ENCODE assay signal across 9 cellular contexts in the genomic region with DNA sequence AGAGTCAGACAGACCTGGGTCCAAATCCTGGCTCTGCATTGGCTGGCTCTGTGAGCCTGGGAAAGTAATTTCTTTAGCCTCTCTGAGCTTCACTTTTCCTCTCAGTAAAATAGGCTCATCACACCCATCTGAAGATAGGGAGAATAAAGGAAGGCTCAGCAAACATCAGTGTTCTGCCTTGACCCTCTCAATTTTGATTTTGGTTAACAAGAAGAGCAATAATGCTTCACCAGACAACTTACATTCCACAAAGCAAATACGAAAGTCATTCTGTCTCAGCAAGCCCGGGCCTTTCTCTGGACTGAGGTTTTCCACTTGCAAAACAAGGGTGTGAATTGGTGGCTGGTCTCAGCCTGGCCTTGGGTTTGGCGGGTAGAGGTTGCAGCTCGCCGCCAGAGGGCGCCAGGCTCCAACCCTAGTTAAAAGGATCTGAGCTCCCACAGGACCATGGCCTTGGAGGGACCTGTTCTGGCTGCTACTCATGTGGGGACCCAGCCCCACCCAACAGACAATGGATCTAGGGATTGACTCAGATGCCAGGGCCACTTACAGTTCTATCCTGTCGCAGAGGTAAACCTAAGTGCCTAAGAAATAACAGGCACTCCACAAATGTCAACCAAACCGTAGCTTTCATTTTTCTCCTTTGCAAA. TPM values are rescaled to one million over a fixed set of nuclear protein-coding genes. Genes with fewer than 3 reads are reported as not detected.
A peak's percentile ranks its signal among the peaks of the same experiment; 100 is the strongest.
DNase-seq lines count a peak whose midpoint lies in the region; ATAC-seq, FAIRE-seq and TF ChIP-seq lines count a peak whose summit lies in the region.
"Had no signal": no experiment of that assay in that cellular context is flagged by ENCODE, and none has a peak within 500 bp of the region (broad histone marks: within the 10 kb centered on the region; RNA-seq: fewer than 3 reads in every experiment).

No MANE protein-coding gene starts in this region.

- H3K4me3 ChIP-seq in OCI-LY1 (ENCODE audit: low read depth, low read length, poor library complexity, severe bottlenecking): no peak overlapping the region
- no peak overlapping the region for H3K4me3 ChIP-seq in endothelial cell of umbilical vein (replicated peaks in 1 of 3; ENCODE audit: insufficient read depth in 1 of 3, low read depth in 1 of 3, low read length in 3 of 3)
- no peak overlapping the region for H3K4me3 ChIP-seq in mucosa of descending colon

- intact Hi-C loops in endothelial cell of umbilical vein (cut with micrococcal nuclease) (loop anchor here (1.0 kb wide), 4 partner anchors 51 to 224 kb away; no protein-coding TSS in a partner anchor), mucosa of descending colon (cut with DNase I, micrococcal nuclease) (loop anchor here (2.0 to 10.0 kb wide), 3 partner anchors 51 to 221 kb away; no protein-coding TSS in a partner anchor)

- FAIRE-seq in HTR-8/SVneo (lab: Jason Lieb, UNC) (peak; percentile 92), endothelial cell of umbilical vein (lab: Jason Lieb, UNC) (peak; percentile 95)
- FAIRE-seq: colon had no signal

- H3K4me2 ChIP-seq in OCI-LY1 (ENCODE audit: low read length) (no peak overlapping the region), endothelial cell of umbilical vein (ENCODE audit: insufficient read depth, low read length) (no peak overlapping the region)

- no TSS peak for BruUV-seq in endothelial cell of umbilical vein (replicated peaks; lab: Mats Ljungman, UMichigan)

- H3K27ac ChIP-seq in OCI-LY1 (ENCODE audit: low read depth, low read length, poor library complexity, severe bottlenecking) (no peak overlapping the region), endothelial cell of umbilical vein (ENCODE audit: insufficient read depth, low read depth, low read length) (no peak overlapping the region)

- H3K9me2 ChIP-seq in OCI-LY1 (ENCODE audit: low read depth, low read length): no peaks in the 10 kb centered on the region

- no peak overlapping the region for H2AFZ ChIP-seq in OCI-LY1 (ENCODE audit: low read length)
- no peak overlapping the region for H2AFZ ChIP-seq in endothelial cell of umbilical vein (ENCODE audit: low read depth, low read length)

- H3K36me3 ChIP-seq in OCI-LY1 (ENCODE audit: insufficient read depth, low read length) (no peaks in the 10 kb centered on the region), endothelial cell of umbilical vein (ENCODE audit: control insufficient read depth in 2 of 2, extremely low read depth in 1 of 2, insufficient read depth in 2 of 2, low read length in 2 of 2) (no peaks in the 10 kb centered on the region), mucosa of descending colon (ENCODE audit: low read depth) (no peaks in the 10 kb centered on the region)

- H3K79me2 ChIP-seq in OCI-LY1 (ENCODE audit: insufficient read depth, low read length): no peaks in the 10 kb centered on the region
- no peaks in the 10 kb centered on the region for H3K79me2 ChIP-seq in endothelial cell of umbilical vein (ENCODE audit: control insufficient read depth, insufficient read depth, low read length)

- no peaks in the 10 kb centered on the region for H3K4me1 ChIP-seq in OCI-LY1 (ENCODE audit: insufficient read depth, low read length, severe bottlenecking)
- H3K4me1 ChIP-seq in endothelial cell of umbilical vein (ENCODE audit: control insufficient read depth, extremely low read depth, insufficient read depth, low read length): no peaks in the 10 kb centered on the region
- H3K4me1 ChIP-seq in mucosa of descending colon (ENCODE audit: low read depth): no peaks in the 10 kb centered on the region

- POLR2A ChIA-PET in endothelial cell of umbilical vein (lab: Charles Lee): no interaction called here

- H4K20me1 ChIP-seq in OCI-LY1 (ENCODE audit: insufficient read depth, low read length) (no peaks in the 10 kb centered on the region), endothelial cell of umbilical vein (replicated peaks; ENCODE audit: control insufficient read depth, extremely low read depth, insufficient read depth, low read length) (no peaks in the 10 kb centered on the region)

- TF ChIP-seq CTCF in OCI-LY1 (IDR thresholded peaks at IDR 0.05; ENCODE audit: low read length) (peak; percentile 93), endothelial cell of umbilical vein (IDR thresholded peaks at IDR 0.05; ENCODE audit: extremely low read depth in 1 of 2, insufficient read depth in 1 of 2, low read depth in 1 of 2, low read length in 2 of 2) (peak; percentile 91 to 97), mucosa of descending colon (IDR thresholded peaks at IDR 0.05) (peak; percentile 87)

- H3K9ac ChIP-seq in OCI-LY1 (ENCODE audit: low read length) (no peak overlapping the region), endothelial cell of umbilical vein (replicated peaks; ENCODE audit: extremely low read depth, insufficient read depth, low read length) (no peak overlapping the region)

- H3F3A ChIP-seq in OCI-LY1 (ENCODE audit: insufficient read depth, low read length): no peaks in the 10 kb centered on the region

- H3K27me3 ChIP-seq in OCI-LY1 (ENCODE audit: insufficient read depth, low read length): no peaks in the 10 kb centered on the region; the same call in 1 of the 2 replicates
- H3K27me3 ChIP-seq in endothelial cell of umbilical vein (ENCODE audit: control insufficient read depth in 2 of 2, insufficient read depth in 2 of 2, low read length in 2 of 2): no peaks in the 10 kb centered on the region

- H3K9me1 ChIP-seq in endothelial cell of umbilical vein (replicated peaks; ENCODE audit: control insufficient read depth, extremely low read depth, insufficient read depth, low read length): no peaks in the 10 kb centered on the region

- no peaks in the 10 kb centered on the region for H3K9me3 ChIP-seq in OCI-LY1 (ENCODE audit: low read length)
- no peaks in the 10 kb centered on the region for H3K9me3 ChIP-seq in endothelial cell of umbilical vein (replicated peaks; ENCODE audit: control insufficient read depth, insufficient read depth, low read length)
- no peaks in the 10 kb centered on the region for H3K9me3 ChIP-seq in mucosa of descending colon

- peak; percentile 92 for DNase-seq in DMS53 (lab: John Stamatoyannopoulos, UW)
- peak; percentile 87 for DNase-seq in HTR-8/SVneo (ENCODE audit: insufficient read length, low spot score)
- DNase-seq in activated CD8-positive, alpha-beta memory T cell treated with anti-CD3 and anti-CD28 coated beads, Interleukin-2, amount 50 U/mL, for 24 hours (ENCODE audit: extremely low read depth): peak; percentile 57
- peak; percentile 69 for DNase-seq in endothelial cell of umbilical vein (ENCODE audit: low read depth, low spot score)
- peak; percentile 76 to 88 (median 85) for DNase-seq in mucosa of descending colon
- peak; percentile 53 to 57 for DNase-seq in stimulated activated CD8-positive, alpha-beta memory T cell treated with anti-CD3 and anti-CD28 coated beads, Interleukin-4, amount 100 ng/mL, for 4 hours (ENCODE audit: low read depth in 2 of 2, low spot score in 1 of 2)

- TF ChIP-seq POLR2A in endothelial cell of umbilical vein (IDR thresholded peaks at IDR 0.05; ENCODE audit: low read depth, low read length): no peak

- ATAC-seq in mucosa of descending colon: peak; percentile 93
- ATAC-seq in GM21576 (IDR thresholded peaks at IDR 0.05; ENCODE audit: unreplicated experiment): no peak

- CTCF ChIA-PET in endothelial cell of umbilical vein (lab: Charles Lee): interaction anchor here (0.6 to 3.4 kb wide), 70 partner anchors 8 to 580 kb away, joined by 3 to 182 read pairs (median 6); a partner anchor contains a TSS

- dilution Hi-C loops in endothelial cell of umbilical vein (cut with MboI; ENCODE audit: extremely low pct_ligation_motif_present, low sequenced_read_pairs): no loop called here

TF ChIP-seq in endothelial cell of umbilical vein, 7 proteins besides CTCF, POLR2A, EP300 and RAD21:
- TF ChIP-seq GATA2 (IDR thresholded peaks at IDR 0.05; ENCODE audit: insufficient read depth, insufficient read length, low read depth, low read length): no peak
- TF ChIP-seq MYC (IDR thresholded peaks at IDR 0.05; ENCODE audit: low read depth, low read length): no peak
TF ChIP-seq in endothelial cell of umbilical vein: peak in this region for 0.

RNA-seq across cellular contexts. Expression of a gene that starts 1.6 kb away (rescaled TPM):
- total RNA-seq in endothelial cell of umbilical vein: not detected in 2 replicates
- not detected in 2 replicates for polyA plus RNA-seq in endothelial cell of umbilical vein
- polyA plus RNA-seq in endothelial cell of umbilical vein (2011; cell fraction: cytosol; rRNA removed): not detected in 2 replicates
- not detected in 2 replicates for polyA plus RNA-seq in endothelial cell of umbilical vein (2011; cell fraction: nucleus; rRNA removed)
- not detected in 2 replicates for polyA plus RNA-seq in endothelial cell of umbilical vein (2012)
- not detected in 2 replicates for polyA minus RNA-seq in endothelial cell of umbilical vein
- not detected for polyA minus RNA-seq in endothelial cell of umbilical vein (2011; cell fraction: cytosol; rRNA and poly(A)+ RNA removed)
- polyA minus RNA-seq in endothelial cell of umbilical vein (2011; cell fraction: nucleus; rRNA and poly(A)+ RNA removed): not detected in 2 replicates
- 1 to 10 TPM in 1 of 3 donors, not detected in 2; 1.5 TPM for total RNA-seq in mucosa of descending colon

RNA-seq across cellular contexts. Expression of a gene that starts 9.8 kb away (rescaled TPM):
- not detected in 2 replicates for total RNA-seq in endothelial cell of umbilical vein
- 0.14 TPM in 1 of 2 replicates, not detected in the other for polyA plus RNA-seq in endothelial cell of umbilical vein
- polyA plus RNA-seq in endothelial cell of umbilical vein (2011; cell fraction: cytosol; rRNA removed): not detected in 2 replicates
- polyA plus RNA-seq in endothelial cell of umbilical vein (2011; cell fraction: nucleus; rRNA removed): not detected in 2 replicates
- not detected in 2 replicates for polyA plus RNA-seq in endothelial cell of umbilical vein (2012)
- polyA minus RNA-seq in endothelial cell of umbilical vein: not detected in 2 replicates
- polyA minus RNA-seq in endothelial cell of umbilical vein (2011; cell fraction: cytosol; rRNA and poly(A)+ RNA removed): not detected
- polyA minus RNA-seq in endothelial cell of umbilical vein (2011; cell fraction: nucleus; rRNA and poly(A)+ RNA removed): not detected in 2 replicates
- 100 to 1,000 TPM in 1 of 3 donors, 10 to 100 TPM in 2; 22.0 to 141 (median 55.4) TPM for total RNA-seq in mucosa of descending colon

RNA-seq across cellular contexts. Expression of a gene that starts 36.6 kb away (rescaled TPM):
- total RNA-seq in endothelial cell of umbilical vein: 1.2 and 1.6 TPM in 2 replicates
- 1.2 and 1.4 TPM in 2 replicates for polyA plus RNA-seq in endothelial cell of umbilical vein
- polyA plus RNA-seq in endothelial cell of umbilical vein (2011; cell fraction: cytosol; rRNA removed): 1.1 and 1.3 TPM in 2 replicates
- 1.6 TPM in 2 replicates for polyA plus RNA-seq in endothelial cell of umbilical vein (2011; cell fraction: nucleus; rRNA removed)
- polyA plus RNA-seq in endothelial cell of umbilical vein (2012): 1.1 and 2.6 TPM in 2 replicates
- 0.91 and 2.2 TPM in 2 replicates for polyA minus RNA-seq in endothelial cell of umbilical vein
- 7.9 TPM for polyA minus RNA-seq in endothelial cell of umbilical vein (2011; cell fraction: cytosol; rRNA and poly(A)+ RNA removed)
- 0.29 and 1.0 TPM in 2 replicates for polyA minus RNA-seq in endothelial cell of umbilical vein (2011; cell fraction: nucleus; rRNA and poly(A)+ RNA removed)
- 10 to 100 TPM in 1 of 3 donors, 1 to 10 TPM in 1, under 1 TPM in 1; 0.55 to 13.2 (median 1.1) TPM for total RNA-seq in mucosa of descending colon

Comparison
In these comparisons a context has a peak if more than half of its experiments do, and no peak if none do; other contexts are left out.
1. RNA of a gene that starts 9.8 kb away (total RNA-seq): 22.0 to 141 TPM in mucosa of descending colon; not detected in endothelial cell of umbilical vein; every median in the first group is over 10 times any median in the second.
2. Peak in every context shown above with its lines, with median percentiles within 50 percentile points of each other: DNase-seq and CTCF ChIP-seq.